ENCODE assay signal across 18 cellular contexts in genomic region chr1:194331758-194332157, GRCh38.
"Had no signal": no experiment of that assay in that cellular context is flagged by ENCODE, and none has a peak within 500 bp of the region (broad histone marks: within the 10 kb centered on the region; RNA-seq: fewer than 3 reads in every experiment).

No MANE protein-coding gene starts in this region.

- H3K9me3 Mint-ChIP-seq: activated B cell treated with CpG ODN at 0.5 μM for 24 hours; activated CD8-positive, alpha-beta T cell treated with anti-CD3 and anti-CD28 coated beads for 36 hours; activated naive CD4-positive, alpha-beta T cell treated with anti-CD3 and anti-CD28 coated beads, Interleukin-2, amount 50 U/mL, for 72 hours; activated T-cell treated with anti-CD3 and anti-CD28 coated beads, Interleukin-2, amount 50 U/mL, for 4 hours; dendritic cell treated with granulocyte-macrophage colony-stimulating factor and Interleukin-4, amounts not matched to agents 40 ng/mL and 50 ng/mL, for 4 days; effector memory CD8-positive, alpha-beta T cell; memory B cell; naive thymus-derived CD8-positive, alpha-beta T cell had no signal

- H3K27me3 ChIP-seq: brain microvascular endothelial cell had no signal

- H3K4me1 Mint-ChIP-seq: activated B cell treated with CpG ODN at 0.5 μM for 24 hours; memory B cell; naive thymus-derived CD8-positive, alpha-beta T cell; T-helper 17 cell had no signal

- H3K4me3 ChIP-seq: mucosa of descending colon, thoracic aorta had no signal

- H2AFZ ChIP-seq: parathyroid adenoma had no signal

- H3K27ac ChIP-seq: brain microvascular endothelial cell, parathyroid adenoma, thoracic aorta had no signal

- H3K4me1 ChIP-seq: parathyroid adenoma had no signal

- H3K9me3 ChIP-seq: mucosa of descending colon, thoracic aorta had no signal

- H3K36me3 ChIP-seq: brain microvascular endothelial cell, thoracic aorta had no signal

- H3K36me3 Mint-ChIP-seq: activated naive CD4-positive, alpha-beta T cell treated with anti-CD3 and anti-CD28 coated beads, Interleukin-2, amount 50 U/mL, for 72 hours; memory B cell; naive thymus-derived CD8-positive, alpha-beta T cell had no signal

- H3K9ac ChIP-seq: parathyroid adenoma had no signal

- H3K4me3 Mint-ChIP-seq: activated B cell treated with CpG ODN at 0.5 μM for 24 hours; activated CD8-positive, alpha-beta T cell treated with anti-CD3 and anti-CD28 coated beads for 36 hours; activated T-cell treated with anti-CD3 and anti-CD28 coated beads, Interleukin-2, amount 50 U/mL, for 4 hours; dendritic cell treated with granulocyte-macrophage colony-stimulating factor and Interleukin-4, amounts not matched to agents 40 ng/mL and 50 ng/mL, for 4 days; effector memory CD8-positive, alpha-beta T cell; memory B cell; naive thymus-derived CD8-positive, alpha-beta T cell; T-helper 17 cell had no signal

- H3K27me3 Mint-ChIP-seq: activated B cell treated with CpG ODN at 0.5 μM for 24 hours; dendritic cell treated with granulocyte-macrophage colony-stimulating factor and Interleukin-4, amounts not matched to agents 40 ng/mL and 50 ng/mL, for 4 days; effector memory CD8-positive, alpha-beta T cell; naive thymus-derived CD8-positive, alpha-beta T cell; T-helper 17 cell had no signal

- H3K27ac Mint-ChIP-seq: activated B cell treated with CpG ODN at 0.5 μM for 24 hours; activated CD8-positive, alpha-beta T cell treated with anti-CD3 and anti-CD28 coated beads for 36 hours; activated naive CD4-positive, alpha-beta T cell treated with anti-CD3 and anti-CD28 coated beads, Interleukin-2, amount 50 U/mL, for 72 hours; dendritic cell treated with granulocyte-macrophage colony-stimulating factor and Interleukin-4, amounts not matched to agents 40 ng/mL and 50 ng/mL, for 4 days; effector memory CD8-positive, alpha-beta T cell; memory B cell; naive thymus-derived CD8-positive, alpha-beta T cell; T-helper 17 cell had no signal

- DNase-seq: activated B cell treated with CpG ODN at 0.5 μM for 24 hours; activated CD4-positive, alpha-beta T cell treated with anti-CD3 and anti-CD28 coated beads for 48 hours; activated CD8-positive, alpha-beta T cell treated with anti-CD3 and anti-CD28 coated beads for 36 hours; activated gamma-delta T cell; activated T-cell treated with anti-CD3 and anti-CD28 coated beads, Interleukin-2, amount 50 U/mL, for 4 hours; amygdala; brain microvascular endothelial cell; effector memory CD8-positive, alpha-beta T cell; mucosa of descending colon; naive thymus-derived CD8-positive, alpha-beta T cell; stimulated activated CD4-positive, alpha-beta T cell treated with anti-CD3 and anti-CD28 coated beads, Interleukin-12 subunit alpha, Interleukin-12 subunit beta, amount 100 ng/mL, for 4 hours; stimulated activated CD4-positive, alpha-beta T cell treated with anti-CD3 and anti-CD28 coated beads, Interleukin-2, amount 100 ng/mL, for 24 hours; T-helper 17 cell had no signal

- ATAC-seq: activated CD8-positive, alpha-beta T cell treated with anti-CD3 and anti-CD28 coated beads for 36 hours; effector memory CD8-positive, alpha-beta T cell; mucosa of descending colon; naive thymus-derived CD8-positive, alpha-beta T cell; T-helper 17 cell had no signal
